9 cellular contexts compared by ENCODE assay signal in genomic region chr14:35341454-35342159, GRCh38. TPM values are rescaled to one million over a fixed set of nuclear protein-coding genes. Genes with fewer than 3 reads are reported as not detected.
DNase-seq lines count a peak whose midpoint lies in the region; ATAC-seq and TF ChIP-seq lines count a peak whose summit lies in the region.
"Had no signal": no experiment of that assay in that cellular context is flagged by ENCODE, and none has a peak within 500 bp of the region (broad histone marks: within the 10 kb centered on the region; RNA-seq: fewer than 3 reads in every experiment).

No MANE protein-coding gene starts in this region.

- H3K4me3 ChIP-seq in endodermal cell (ENCODE audit: low read length), result no peak overlapping the region
- H3K4me3 ChIP-seq in mesendoderm (ENCODE audit: low read length), result no peak overlapping the region
- H3K4me3 ChIP-seq in thymus (ENCODE audit: low read length), result no peak overlapping the region

- ATAC-seq in T-helper 17 cell (peak; percentile 93), HG03039 (IDR thresholded peaks at IDR 0.05; ENCODE audit: unreplicated experiment) (no peak)

- H3K9me3 ChIP-seq in T-helper 17 cell (ENCODE audit: control insufficient read depth, low read length, poor library complexity, severe bottlenecking) (no peaks in the 10 kb centered on the region), endodermal cell (ENCODE audit: control insufficient read depth, low read length) (no peaks in the 10 kb centered on the region), thymus (ENCODE audit: control insufficient read depth) (no peaks in the 10 kb centered on the region)

- H3K36me3 ChIP-seq in endodermal cell (ENCODE audit: control insufficient read depth, insufficient read depth, low read length), result no peaks in the 10 kb centered on the region
- H3K36me3 ChIP-seq in mesendoderm (ENCODE audit: control insufficient read depth, insufficient read depth, low read length), result no peaks in the 10 kb centered on the region
- H3K36me3 ChIP-seq in thymus (ENCODE audit: control insufficient read depth, insufficient read depth), result no peaks in the 10 kb centered on the region

- H3K4me3 Mint-ChIP-seq in T-helper 17 cell, result no peak overlapping the region
- peak overlapping the region; percentile 31 for H3K4me3 Mint-ChIP-seq in endodermal cell
- H3K4me3 Mint-ChIP-seq: activated naive CD8-positive, alpha-beta T cell had no signal

- H2BK120ac ChIP-seq in mesendoderm (ENCODE audit: low read depth, low read length), result peak overlapping the region; percentile 30

- peak overlapping the region; percentile 87 for H2AK5ac ChIP-seq in mesendoderm (ENCODE audit: low read length)

- H2BK15ac ChIP-seq in mesendoderm (replicated peaks; ENCODE audit: low read depth), result no peak overlapping the region

- no peaks in the 10 kb centered on the region for H3K27me3 Mint-ChIP-seq in T-helper 17 cell
- no peaks in the 10 kb centered on the region for H3K27me3 Mint-ChIP-seq in endodermal cell (ENCODE audit: insufficient read depth)
- H3K27me3 Mint-ChIP-seq: activated naive CD8-positive, alpha-beta T cell had no signal

- no peak for TF ChIP-seq CTCF in endodermal cell (conservative IDR thresholded peaks at IDR 0.05)

- H3K79me1 ChIP-seq in mesendoderm (ENCODE audit: low read length), result no peaks in the 10 kb centered on the region

- WGBS in endodermal cell (ENCODE audit: insufficient coverage in 1 of 2, insufficient read length in 1 of 2), 2 experiments, result 68 to 69% methylated on average over 10 to 17 of the region's 17 CpGs
- WGBS in mesendoderm (ENCODE audit: extremely low coverage, insufficient coverage, low lambda C conversion rate), result no CpG with 5 or more reads among the region's 17 CpGs
- WGBS in thymus, result 47% methylated on average over 17 of the region's 17 CpGs

- peak overlapping the region; percentile 41 for H3K18ac ChIP-seq in mesendoderm (ENCODE audit: low read length)

- H3K56ac ChIP-seq in mesendoderm (ENCODE audit: low read length), result peak overlapping the region; percentile 83

- H3K27ac Mint-ChIP-seq in T-helper 17 cell (peak overlapping the region; percentile 47), endodermal cell (peak overlapping the region; percentile 93)
- H3K27ac Mint-ChIP-seq: activated naive CD8-positive, alpha-beta T cell had no signal

- H3K36me3 Mint-ChIP-seq in T-helper 17 cell (ENCODE audit: low read depth) (no peaks in the 10 kb centered on the region), endodermal cell (ENCODE audit: low read depth) (no peaks in the 10 kb centered on the region)
- H3K36me3 Mint-ChIP-seq: activated naive CD8-positive, alpha-beta T cell had no signal

- H3K4ac ChIP-seq in mesendoderm (ENCODE audit: low read depth, low read length), result peak overlapping the region; percentile 96

- no peaks in the 10 kb centered on the region for H3K79me2 ChIP-seq in mesendoderm (ENCODE audit: control insufficient read depth, insufficient read depth, low read length)

- no peak overlapping the region for H3K23ac ChIP-seq in mesendoderm (ENCODE audit: low read length)

- no peak overlapping the region for H4K8ac ChIP-seq in mesendoderm (ENCODE audit: low read depth, low read length)

- DNase-seq in activated CD4-positive, alpha-beta T cell treated with anti-CD3 and anti-CD28 coated beads for 48 hours, result peak; percentile 47
- no peak for DNase-seq in activated CD4-positive, alpha-beta T cell treated with anti-CD3 and anti-CD28 coated beads for 4 hours
- DNase-seq in MV-4-11 (lab: John Stamatoyannopoulos, UW) (peak; percentile 80), T-helper 17 cell (peak in 1 of 3 donors; percentile 41), endodermal cell (peak; percentile 95), mesendoderm (peak; percentile 89)

- H3K27ac ChIP-seq in endodermal cell (ENCODE audit: low read depth, low read length) (no peak overlapping the region), mesendoderm (ENCODE audit: low read depth, low read length) (peak overlapping the region; percentile 26), thymus (ENCODE audit: low read depth) (peak overlapping the region; percentile 72)

- no peaks in the 10 kb centered on the region for H3K9me3 Mint-ChIP-seq in endodermal cell

- H4K5ac ChIP-seq in mesendoderm (ENCODE audit: low read length), result no peak overlapping the region

- H3K4me1 Mint-ChIP-seq in T-helper 17 cell (peaks cover 5% of the 10 kb centered on the region), endodermal cell (peaks cover 19% of the 10 kb centered on the region)

- H3K4me2 ChIP-seq in mesendoderm (ENCODE audit: low read length), result no peak overlapping the region

- H2BK5ac ChIP-seq in mesendoderm (ENCODE audit: low read length), result peak overlapping the region; percentile 65

- H3K9ac ChIP-seq in endodermal cell (ENCODE audit: extremely low read depth, low read length, poor library complexity, severe bottlenecking) (no peak overlapping the region), mesendoderm (ENCODE audit: low read length) (peak overlapping the region; percentile 55)

- H3K4me1 ChIP-seq in endodermal cell (ENCODE audit: control insufficient read depth, insufficient read depth, low read length), result peaks cover 20% of the 10 kb centered on the region
- H3K4me1 ChIP-seq in mesendoderm (ENCODE audit: control insufficient read depth, low read depth, low read length), result peaks cover 11% of the 10 kb centered on the region
- peaks cover 18% of the 10 kb centered on the region for H3K4me1 ChIP-seq in thymus (ENCODE audit: control insufficient read depth, insufficient read depth, low read length)

- no peaks in the 10 kb centered on the region for H3K27me3 ChIP-seq in endodermal cell (ENCODE audit: control insufficient read depth, insufficient read depth, low read length, poor library complexity, severe bottlenecking)
- H3K27me3 ChIP-seq in mesendoderm (ENCODE audit: insufficient read depth, low read length, poor library complexity), result no peaks in the 10 kb centered on the region
- no peaks in the 10 kb centered on the region for H3K27me3 ChIP-seq in thymus (ENCODE audit: control insufficient read depth, insufficient read depth)

RNA-seq across cellular contexts. Expression of gene PSMA6, which starts 49.4 kb away (rescaled TPM):
- 100 to 1,000 TPM; 115 to 117 TPM for total RNA-seq in T-helper 17 cell
- 100 to 1,000 TPM; 263 to 277 TPM for total RNA-seq in endodermal cell
- 181 TPM for polyA plus RNA-seq in endodermal cell (2013, experiment 1 of 2)
- polyA plus RNA-seq in endodermal cell (2013, experiment 2 of 2), result 184 TPM
- 410 TPM for polyA plus RNA-seq in mesendoderm (2013, experiment 1 of 2)
- 407 TPM for polyA plus RNA-seq in mesendoderm (2013, experiment 2 of 2)
- polyA plus RNA-seq in thymus, result 206 TPM

Comparison
In these comparisons a context has a peak if more than half of its experiments do, and no peak if none do; other contexts are left out.
1. DNase-seq: peak in activated CD4-positive, alpha-beta T cell treated with anti-CD3 and anti-CD28 coated beads for 48 hours (single experiment), MV-4-11 (single experiment), endodermal cell (single experiment) and mesendoderm (single experiment); none in activated CD4-positive, alpha-beta T cell treated with anti-CD3 and anti-CD28 coated beads for 4 hours (0 of 2).